In genomic region chr11:96303067-96303466, GRCh38 we compare ENCODE assay signal across 11 cellular contexts. TPM values are rescaled to one million over a fixed set of nuclear protein-coding genes. Genes with fewer than 3 reads are reported as not detected.
DNase-seq lines count a peak whose midpoint lies in the region; ATAC-seq and TF ChIP-seq lines count a peak whose summit lies in the region.
"Had no signal": no experiment of that assay in that cellular context is flagged by ENCODE, and none has a peak within 500 bp of the region (broad histone marks: within the 10 kb centered on the region; RNA-seq: fewer than 3 reads in every experiment).

No MANE protein-coding gene starts in this region.

- no peak for TF ChIP-seq CTCF in upper lobe of left lung (IDR thresholded peaks at IDR 0.05)
- TF ChIP-seq CTCF in endodermal cell (conservative IDR thresholded peaks at IDR 0.05): no peak

- H3K4me3 Mint-ChIP-seq in activated naive CD8-positive, alpha-beta T cell treated with anti-CD3 and anti-CD28 coated beads, Interleukin-2, amount 50 U/mL, for 24 hours: no peak overlapping the region
- no peak overlapping the region for H3K4me3 Mint-ChIP-seq in activated naive CD8-positive, alpha-beta T cell treated with anti-CD3 and anti-CD28 coated beads for 36 hours
- no peak overlapping the region for H3K4me3 Mint-ChIP-seq in activated T-helper 17 cell treated with anti-CD3 and anti-CD28 coated beads, Interleukin-2, amount 50 U/mL, for 72 hours
- H3K4me3 Mint-ChIP-seq in endodermal cell: no peak overlapping the region
- H3K4me3 Mint-ChIP-seq: GM23338 had no signal

- intact Hi-C loops in right cardiac atrium (cut with DNase I): loop anchor here in 1 of 4 donors (5.0 kb wide), 1 partner anchor 39 kb away; the partner anchor contains the start of gene MAML2

- DNase-seq in activated naive CD8-positive, alpha-beta T cell treated with anti-CD3 and anti-CD28 coated beads, Interleukin-2, amount 50 U/mL, for 24 hours: no peak
- no peak for DNase-seq in activated naive CD8-positive, alpha-beta T cell treated with anti-CD3 and anti-CD28 coated beads for 36 hours
- no peak for DNase-seq in right cardiac atrium
- DNase-seq in upper lobe of left lung: no peak
- DNase-seq in cerebellar nuclear complex (lab: John Stamatoyannopoulos, UW): no peak
- no peak for DNase-seq in endodermal cell
- DNase-seq in hepatic stellate cell (ENCODE audit: low spot score): no peak
- DNase-seq: NCI-H526 had no signal

- TF ChIP-seq EP300 in upper lobe of left lung (IDR thresholded peaks at IDR 0.05): no peak

- H3K9ac ChIP-seq in endodermal cell (ENCODE audit: extremely low read depth, low read length, poor library complexity, severe bottlenecking): no peak overlapping the region
- H3K9ac ChIP-seq: BLaER1 had no signal

- ATAC-seq in activated naive CD8-positive, alpha-beta T cell treated with anti-CD3 and anti-CD28 coated beads, Interleukin-2, amount 50 U/mL, for 24 hours: peak; percentile 60
- ATAC-seq in activated T-helper 17 cell treated with anti-CD3 and anti-CD28 coated beads, Interleukin-2, amount 50 U/mL, for 72 hours (replicated peaks): peak; percentile 86
- peak; percentile 48 to 59 for ATAC-seq in right cardiac atrium
- peak in 1 of 2 donors; percentile 57 for ATAC-seq in upper lobe of left lung (ENCODE audit: low FRiP score in 2 of 2)
- ATAC-seq: GM23338 had no signal

- peak overlapping the region; percentile 28 for H3K27ac Mint-ChIP-seq in activated naive CD8-positive, alpha-beta T cell treated with anti-CD3 and anti-CD28 coated beads, Interleukin-2, amount 50 U/mL, for 24 hours
- H3K27ac Mint-ChIP-seq in activated naive CD8-positive, alpha-beta T cell treated with anti-CD3 and anti-CD28 coated beads for 36 hours: no peak overlapping the region
- H3K27ac Mint-ChIP-seq in activated T-helper 17 cell treated with anti-CD3 and anti-CD28 coated beads, Interleukin-2, amount 50 U/mL, for 72 hours: no peak overlapping the region
- H3K27ac Mint-ChIP-seq in endodermal cell: no peak overlapping the region

- H3K27me3 ChIP-seq in right cardiac atrium (ENCODE audit: control insufficient read depth, insufficient read depth): no peaks in the 10 kb centered on the region
- no peaks in the 10 kb centered on the region for H3K27me3 ChIP-seq in upper lobe of left lung
- no peaks in the 10 kb centered on the region for H3K27me3 ChIP-seq in endodermal cell (ENCODE audit: control insufficient read depth, insufficient read depth, low read length, poor library complexity, severe bottlenecking)
- H3K27me3 ChIP-seq: BLaER1 had no signal

- H3K27ac ChIP-seq in right cardiac atrium (ENCODE audit: low read length) (no peak overlapping the region), upper lobe of left lung (peak overlapping the region in 3 of 4 donors; percentile 42 to 70 (median 53)), endodermal cell (ENCODE audit: low read depth, low read length) (no peak overlapping the region)
- H3K27ac ChIP-seq: BLaER1 had no signal

- 35% methylated on average over 1 of the region's 1 CpG for WGBS in right cardiac atrium
- WGBS in upper lobe of left lung, 2 donors: 39 to 48% methylated on average over 1 of the region's 1 CpG
- 94 to 100% methylated on average over 1 of the region's 1 CpG for WGBS in endodermal cell (ENCODE audit: insufficient coverage in 1 of 2, insufficient read length in 1 of 2), 2 experiments

- H3K9me3 ChIP-seq in right cardiac atrium (ENCODE audit: control insufficient read depth, low read length) (no peaks in the 10 kb centered on the region), upper lobe of left lung (no peaks in the 10 kb centered on the region), endodermal cell (ENCODE audit: control insufficient read depth, low read length) (no peaks in the 10 kb centered on the region)
- H3K9me3 ChIP-seq: BLaER1 had no signal

- H3K36me3 Mint-ChIP-seq in activated naive CD8-positive, alpha-beta T cell treated with anti-CD3 and anti-CD28 coated beads, Interleukin-2, amount 50 U/mL, for 24 hours (ENCODE audit: low read depth): peaks cover 9% of the 10 kb centered on the region
- peaks cover 11% of the 10 kb centered on the region for H3K36me3 Mint-ChIP-seq in activated naive CD8-positive, alpha-beta T cell treated with anti-CD3 and anti-CD28 coated beads for 36 hours
- H3K36me3 Mint-ChIP-seq in activated T-helper 17 cell treated with anti-CD3 and anti-CD28 coated beads, Interleukin-2, amount 50 U/mL, for 72 hours (ENCODE audit: low read depth): peaks cover 9% of the 10 kb centered on the region
- no peaks in the 10 kb centered on the region for H3K36me3 Mint-ChIP-seq in endodermal cell (ENCODE audit: low read depth)

- TF ChIP-seq POLR2A in upper lobe of left lung (IDR thresholded peaks at IDR 0.05): no peak

- H3K9me3 Mint-ChIP-seq in activated naive CD8-positive, alpha-beta T cell treated with anti-CD3 and anti-CD28 coated beads, Interleukin-2, amount 50 U/mL, for 24 hours: no peaks in the 10 kb centered on the region
- H3K9me3 Mint-ChIP-seq in activated naive CD8-positive, alpha-beta T cell treated with anti-CD3 and anti-CD28 coated beads for 36 hours: no peaks in the 10 kb centered on the region
- no peaks in the 10 kb centered on the region for H3K9me3 Mint-ChIP-seq in activated T-helper 17 cell treated with anti-CD3 and anti-CD28 coated beads, Interleukin-2, amount 50 U/mL, for 72 hours
- H3K9me3 Mint-ChIP-seq in endodermal cell: no peaks in the 10 kb centered on the region
- H3K9me3 Mint-ChIP-seq: GM23338 had no signal

- H3K4me1 ChIP-seq in right cardiac atrium (ENCODE audit: control insufficient read depth, insufficient read depth, low read length) (peaks cover 19% of the 10 kb centered on the region), upper lobe of left lung (peaks cover 52 to 72% (median 56%) of the 10 kb centered on the region in 4 donors), endodermal cell (ENCODE audit: control insufficient read depth, insufficient read depth, low read length) (peaks cover 15% of the 10 kb centered on the region)

- H3K36me3 ChIP-seq in upper lobe of left lung: no peaks in the 10 kb centered on the region
- H3K36me3 ChIP-seq in endodermal cell (ENCODE audit: control insufficient read depth, insufficient read depth, low read length): no peaks in the 10 kb centered on the region
- H3K36me3 ChIP-seq: BLaER1 had no signal

- H3K27me3 Mint-ChIP-seq in activated naive CD8-positive, alpha-beta T cell treated with anti-CD3 and anti-CD28 coated beads, Interleukin-2, amount 50 U/mL, for 24 hours: no peaks in the 10 kb centered on the region
- H3K27me3 Mint-ChIP-seq in activated naive CD8-positive, alpha-beta T cell treated with anti-CD3 and anti-CD28 coated beads for 36 hours: no peaks in the 10 kb centered on the region
- H3K27me3 Mint-ChIP-seq in activated T-helper 17 cell treated with anti-CD3 and anti-CD28 coated beads, Interleukin-2, amount 50 U/mL, for 72 hours: no peaks in the 10 kb centered on the region
- no peaks in the 10 kb centered on the region for H3K27me3 Mint-ChIP-seq in endodermal cell (ENCODE audit: insufficient read depth)

- peaks cover 74% of the 10 kb centered on the region for H3K4me1 Mint-ChIP-seq in activated naive CD8-positive, alpha-beta T cell treated with anti-CD3 and anti-CD28 coated beads, Interleukin-2, amount 50 U/mL, for 24 hours
- peaks cover 74% of the 10 kb centered on the region for H3K4me1 Mint-ChIP-seq in activated naive CD8-positive, alpha-beta T cell treated with anti-CD3 and anti-CD28 coated beads for 36 hours
- H3K4me1 Mint-ChIP-seq in activated T-helper 17 cell treated with anti-CD3 and anti-CD28 coated beads, Interleukin-2, amount 50 U/mL, for 72 hours: peaks cover 38% of the 10 kb centered on the region
- peaks cover 29% of the 10 kb centered on the region for H3K4me1 Mint-ChIP-seq in endodermal cell

- H3K4me3 ChIP-seq in right cardiac atrium (ENCODE audit: low read length): no peak overlapping the region
- H3K4me3 ChIP-seq in upper lobe of left lung: no peak overlapping the region
- H3K4me3 ChIP-seq in endodermal cell (ENCODE audit: low read length): no peak overlapping the region
- H3K4me3 ChIP-seq: BLaER1, GM23338 had no signal

RNA-seq across cellular contexts. Expression of gene MAML2, which starts 39.9 kb away (rescaled TPM):
- 10 to 100 TPM; 14.1 to 14.3 TPM for total RNA-seq in activated naive CD8-positive, alpha-beta T cell treated with anti-CD3 and anti-CD28 coated beads for 36 hours
- total RNA-seq in activated T-helper 17 cell treated with anti-CD3 and anti-CD28 coated beads, Interleukin-2, amount 50 U/mL, for 72 hours: 10 to 100 TPM; 11.2 to 17.4 TPM
- total RNA-seq in right cardiac atrium: 1 to 10 TPM; 7.0 to 9.9 (median 7.9) TPM
- polyA plus RNA-seq in right cardiac atrium: 2.7 TPM
- 10 to 100 TPM; 19.5 to 36.6 (median 26.3) TPM for total RNA-seq in upper lobe of left lung
- total RNA-seq in endodermal cell: 1 to 10 TPM; 6.6 to 8.0 TPM
- 16.1 TPM for polyA plus RNA-seq in endodermal cell (2013, experiment 1 of 2)
- polyA plus RNA-seq in endodermal cell (2013, experiment 2 of 2): 18.3 TPM

Comparison
In these comparisons a context has a peak if more than half of its experiments do, and no peak if none do; other contexts are left out.
1. H3K27ac ChIP-seq: peak in upper lobe of left lung (3 of 4); none in right cardiac atrium (single experiment) and endodermal cell (single experiment).